2 cellular contexts compared by ENCODE assay signal in genomic region chr17:71284032-71284755, GRCh38.
A peak's percentile ranks its signal among the peaks of the same experiment; 100 is the strongest.
TF ChIP-seq lines count a peak whose summit lies in the region.

No MANE protein-coding gene starts in this region.

TF ChIP-seq in HEK293, 187 proteins besides CTCF, POLR2A, EP300 and RAD21 (continued from another document):
- TF ChIP-seq ZSCAN4 (tag by site-specific recombination; IDR thresholded peaks at IDR 0.05): peak; percentile 95

TF ChIP-seq in H1, 55 proteins besides CTCF, POLR2A, EP300 and RAD21 (continued from another document):
- no peak for TF ChIP-seq USF2 (IDR thresholded peaks at IDR 0.05; ENCODE audit: low read length)
- TF ChIP-seq TBP (IDR thresholded peaks at IDR 0.05; ENCODE audit: low read depth, low read length): no peak
- no peak for TF ChIP-seq KDM4A (IDR thresholded peaks at IDR 0.05; ENCODE audit: low read depth, low read length, severe bottlenecking)
- no peak for TF ChIP-seq EZH2 (IDR thresholded peaks at IDR 0.05; ENCODE audit: low read depth, low read length, severe bottlenecking)
- TF ChIP-seq ASH2L (IDR thresholded peaks at IDR 0.05; ENCODE audit: low read length): no peak
- TF ChIP-seq TAF1 (IDR thresholded peaks at IDR 0.05; ENCODE audit: low read depth, low read length): no peak
- TF ChIP-seq YY1 (IDR thresholded peaks at IDR 0.05; ENCODE audit: low read depth, low read length): no peak
- no peak for TF ChIP-seq SUZ12 (IDR thresholded peaks at IDR 0.05; ENCODE audit: low read length)
- no peak for TF ChIP-seq CHD7 (IDR thresholded peaks at IDR 0.05; ENCODE audit: insufficient replicate concordance, low read length)
TF ChIP-seq in H1: peak in this region for 0.
